ENCODE assay signal across 2 cellular contexts in genomic region chr19:875265-875879, GRCh38.
TF ChIP-seq lines count a peak whose summit lies in the region.

No MANE protein-coding gene starts in this region.

TF ChIP-seq in HCT116, 20 proteins besides CTCF, POLR2A, EP300 and RAD21:
- TF ChIP-seq EZH2 (IDR thresholded peaks at IDR 0.05), result no peak
- peak; percentile 36 for TF ChIP-seq POLR2AphosphoS5 (IDR thresholded peaks at IDR 0.05; ENCODE audit: low read depth, low read length)

TF ChIP-seq in H1, 55 proteins besides CTCF, POLR2A, EP300 and RAD21:
- TF ChIP-seq JUND (IDR thresholded peaks at IDR 0.05; ENCODE audit: low read length) (no peak), USF2 (IDR thresholded peaks at IDR 0.05; ENCODE audit: low read length) (no peak), GTF2F1 (IDR thresholded peaks at IDR 0.05; ENCODE audit: borderline replicate concordance, low read depth, low read length) (no peak), ATF3 (IDR thresholded peaks at IDR 0.05; ENCODE audit: insufficient read depth, low read depth, low read length) (no peak)
